8 cellular contexts compared by ENCODE assay signal in genomic region chr3:141738636-141739363, GRCh38. TPM values are rescaled to one million over a fixed set of nuclear protein-coding genes. Genes with fewer than 3 reads are reported as not detected.
A peak's percentile ranks its signal among the peaks of the same experiment; 100 is the strongest.
DNase-seq lines count a peak whose midpoint lies in the region; ATAC-seq and TF ChIP-seq lines count a peak whose summit lies in the region.

No MANE protein-coding gene starts in this region.

- no peak for TF ChIP-seq CTCF in heart right ventricle (IDR thresholded peaks at IDR 0.05)
- no peak for TF ChIP-seq CTCF in psoas muscle (IDR thresholded peaks at IDR 0.05)

- H3K36me3 ChIP-seq in heart right ventricle (peaks cover 0 to 13% (median 0%) of the 10 kb centered on the region in 9 donors), psoas muscle (ENCODE audit: insufficient read depth in 1 of 2, low read depth in 1 of 2) (peaks cover 0 to under 1% of the 10 kb centered on the region in 2 donors)

- H3K27me3 ChIP-seq in heart right ventricle (no peaks in the 10 kb centered on the region), psoas muscle (ENCODE audit: insufficient read depth in 3 of 3, low read length in 2 of 3) (no peaks in the 10 kb centered on the region)

- ATAC-seq in GM18498 (IDR thresholded peaks at IDR 0.05; ENCODE audit: unreplicated experiment), result peak; percentile 29
- ATAC-seq in HG03095 (IDR thresholded peaks at IDR 0.05; ENCODE audit: unreplicated experiment), result peak; percentile 17
- ATAC-seq in heart right ventricle, result peak; percentile 26 to 76 (median 48)
- ATAC-seq in psoas muscle, result peak; percentile 54 to 75 (median 63)

- peak overlapping the region; percentile 98 for H3K27ac Mint-ChIP-seq in activated naive CD8-positive, alpha-beta T cell

- H3K27me3 Mint-ChIP-seq in activated naive CD8-positive, alpha-beta T cell, result no peaks in the 10 kb centered on the region

- H3K9me3 ChIP-seq in heart right ventricle (no peaks in the 10 kb centered on the region), psoas muscle (no peaks in the 10 kb centered on the region)

- intact Hi-C loops in heart right ventricle (cut with DNase I) (loop anchor here in 9 of 10 donors (1.0 to 10.0 kb wide), 15 partner anchors 51 to 486 kb away; partner anchors contain the start of genes ATP1B3 (in 3 of the 9) and GK5 (in 1 of the 9)), psoas muscle (cut with DNase I) (loop anchor here (1.0 to 10.0 kb wide), 5 partner anchors 56 to 706 kb away; partner anchors contain the start of genes ATP1B3 (in 2 of the 2) and XRN1 (in 1 of the 2))

- 0 to 1% methylated on average over 30 of the region's 30 CpGs for WGBS in heart right ventricle, 2 donors
- WGBS in psoas muscle, 3 donors, result 0 to 1% (median 0%) methylated on average over 30 of the region's 30 CpGs

- H3K4me3 ChIP-seq in heart right ventricle (peak overlapping the region; percentile 78 to 99 (median 92)), psoas muscle (peak overlapping the region; percentile 98)

- no peaks in the 10 kb centered on the region for H3K9me3 Mint-ChIP-seq in activated naive CD8-positive, alpha-beta T cell (ENCODE audit: low read depth)

- peak overlapping the region; percentile 100 for H3K4me3 Mint-ChIP-seq in activated naive CD8-positive, alpha-beta T cell

- DNase-seq in AG08395 (ENCODE audit: low spot score), result peak; percentile 46
- peak; percentile 73 for DNase-seq in NCI-H748 (lab: John Stamatoyannopoulos, UW; ENCODE audit: unreplicated experiment)
- DNase-seq in heart right ventricle, result peak in 1 of 2 donors; percentile 8
- no peak for DNase-seq in psoas muscle
- no peak for DNase-seq in T-helper 9 cell

- peaks cover 4% of the 10 kb centered on the region for H3K36me3 Mint-ChIP-seq in activated naive CD8-positive, alpha-beta T cell

- H3K4me1 Mint-ChIP-seq in activated naive CD8-positive, alpha-beta T cell (ENCODE audit: low read depth), result peaks cover 41% of the 10 kb centered on the region

- H3K27ac ChIP-seq in heart right ventricle (peak overlapping the region; percentile 84 to 98 (median 95)), psoas muscle (peak overlapping the region; percentile 96)

- H3K4me1 ChIP-seq in heart right ventricle, result peaks cover 9 to 52% (median 42%) of the 10 kb centered on the region in 9 donors
- H3K4me1 ChIP-seq in psoas muscle, result peaks cover 42% of the 10 kb centered on the region

RNA-seq across cellular contexts. Expression of gene RNF7, which starts 0.7 kb away (rescaled TPM):
- total RNA-seq in heart right ventricle (10 to 100 TPM; 77.2 to 95.8 (median 82.2) TPM), psoas muscle (100 to 1,000 TPM in 3 of 4 donors, 10 to 100 TPM in 1; 95.1 to 123 (median 110) TPM)
- polyA plus RNA-seq in heart right ventricle (100 to 1,000 TPM; 102 to 191 TPM), psoas muscle (100 to 1,000 TPM in 2 of 3 donors, 10 to 100 TPM in 1; 87.1 to 191 (median 114) TPM)

RNA-seq across cellular contexts. Expression of gene GRK7, which starts 24.4 kb away (rescaled TPM):
- under 1 TPM in 1 of 10 donors, not detected in 9; 0.07 TPM for total RNA-seq in heart right ventricle
- under 1 TPM in 1 of 2 donors, not detected in 1; 0.03 TPM for polyA plus RNA-seq in heart right ventricle
- total RNA-seq in psoas muscle, result under 1 TPM in 1 of 4 donors, not detected in 3; 0.16 TPM
- polyA plus RNA-seq in psoas muscle, result under 1 TPM; 0.04 to 0.64 (median 0.07) TPM

Comparison
In these comparisons a context has a peak if more than half of its experiments do, and no peak if none do; other contexts are left out.
1. DNase-seq: peak in AG08395 (single experiment) and NCI-H748 (single experiment); none in psoas muscle (0 of 2) and T-helper 9 cell (single experiment).
2. Peak in every context shown above with its lines, with median percentiles within 50 percentile points of each other: ATAC-seq.